In the genomic region with DNA sequence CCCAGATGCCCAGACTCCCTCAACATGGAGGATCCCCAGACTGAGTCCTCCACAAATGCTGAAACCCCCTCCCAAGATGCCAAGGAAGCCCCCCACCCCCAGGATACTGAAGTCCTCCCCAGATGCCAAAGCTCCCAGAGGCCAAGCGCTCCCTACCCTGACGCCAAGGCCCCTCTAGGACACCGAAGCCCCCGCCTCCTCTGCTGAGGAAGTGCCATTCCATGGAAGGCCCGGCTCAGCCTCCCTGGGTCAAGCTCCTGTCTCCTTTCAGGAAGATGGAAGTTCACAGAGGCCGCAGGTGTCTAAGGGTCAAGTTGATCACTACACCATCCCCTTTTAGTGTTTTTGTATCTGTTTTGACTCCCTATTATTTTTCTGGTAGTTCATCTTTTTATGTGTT, we compare ENCODE assay signal across 22 cellular contexts.
"Had no signal": no experiment of that assay in that cellular context is flagged by ENCODE, and none has a peak within 500 bp of the region (broad histone marks: within the 10 kb centered on the region; RNA-seq: fewer than 3 reads in every experiment).

No MANE protein-coding gene starts in this region.

- H3K9ac ChIP-seq: KMS-11 had no signal

- H3K36me3 Mint-ChIP-seq: IgD-negative memory B cell had no signal

- H3K36me3 ChIP-seq: Peyer's patch, SJSA1 had no signal

- H3K27me3 ChIP-seq: Peyer's patch, SJSA1 had no signal

- H3K9me3 ChIP-seq: Peyer's patch had no signal

- H3K4me2 ChIP-seq: KMS-11, PC-9 had no signal

- DNase-seq: Kasumi-1; MM.1S; NCI-H1092 treated with DMSO at 0.1 percent for 48 hours; NCI-H1436 treated with DMSO at 0.1 percent for 48 hours; NCI-H1694; NCI-H187 treated with DMSO at 0.1 percent for 48 hours; NCI-H2029 treated with DMSO at 0.1 percent for 48 hours; NCI-H446 treated with DMSO at 0.1 percent for 48 hours; NCI-H526; NCI-H82; NK-92 treated with Interleukin-12 subunit alpha and Interleukin-12 subunit beta, amount 100 ng/mL, for 24 hours; OCI-M1; PC-9; Peyer's patch; SIG-M5 had no signal

- H3K27ac Mint-ChIP-seq: IgD-negative memory B cell had no signal

- H3K27me3 Mint-ChIP-seq: IgD-negative memory B cell had no signal

- H3K4me1 Mint-ChIP-seq: IgD-negative memory B cell had no signal

- H3K4me1 ChIP-seq: Peyer's patch, SJSA1 had no signal

- ATAC-seq: K562, Right ventricle myocardium inferior had no signal

- H2AFZ ChIP-seq: PC-9 had no signal

- H3K27ac ChIP-seq: HL-60, KMS-11, PC-9, Peyer's patch, SJSA1, SK-N-MC had no signal

- H3K4me3 ChIP-seq: K562, PC-9, Peyer's patch, SJSA1, SK-N-MC had no signal

- H3K4me3 Mint-ChIP-seq: IgD-negative memory B cell had no signal
